ENCODE assay signal across 8 cellular contexts in genomic region chr12:113196996-113197395, GRCh38. TPM values are rescaled to one million over a fixed set of nuclear protein-coding genes. Genes with fewer than 3 reads are reported as not detected.
DNase-seq lines count a peak whose midpoint lies in the region; ATAC-seq and TF ChIP-seq lines count a peak whose summit lies in the region.

No MANE protein-coding gene starts in this region.

- H4K5ac ChIP-seq in IMR-90 (ENCODE audit: low read depth, low read length) = no peak overlapping the region

- H3K4me1 ChIP-seq in IMR-90 (ENCODE audit: control insufficient read depth, insufficient read depth, low read length) = peaks cover 9% of the 10 kb centered on the region
- H3K4me1 ChIP-seq in PC-9 (replicated peaks; ENCODE audit: insufficient read depth) = peaks cover 32% of the 10 kb centered on the region

- BruUV-seq in IMR-90 (replicated peaks; lab: Mats Ljungman, UMichigan) (no TSS peak), PC-9 (replicated peaks; lab: Mats Ljungman, UMichigan) (no TSS peak)

- no peaks in the 10 kb centered on the region for H4K20me1 ChIP-seq in IMR-90 (ENCODE audit: insufficient read depth, low read length)
- H4K20me1 ChIP-seq in PC-9 (ENCODE audit: insufficient read depth) = no peaks in the 10 kb centered on the region

- H3K4me2 ChIP-seq in IMR-90 (ENCODE audit: low read depth, low read length) (no peak overlapping the region), PC-9 (no peak overlapping the region)

- no peak overlapping the region for H4K91ac ChIP-seq in IMR-90 (ENCODE audit: insufficient read depth, low read depth, low read length)

- H3K79me1 ChIP-seq in IMR-90 (ENCODE audit: low read depth in 1 of 2, low read length in 2 of 2) = peaks cover 2 to 9% of the 10 kb centered on the region in 2 experiments; a peak in 1 of 4 replicates

- no peak overlapping the region for H3K18ac ChIP-seq in IMR-90 (ENCODE audit: low read depth, low read length)

- DNase-seq in Caki2 (ENCODE audit: low read depth) (peak; percentile 64), GM20000 (ENCODE audit: low spot score) (peak; percentile 89), IMR-90 (peak; percentile 78), PC-9 (peak; percentile 66 to 69), activated T-helper 1 cell treated with Interleukin-2 at 50 U/mL for 16 hours (ENCODE audit: low read depth) (peak; percentile 16), fibroblast of the aortic adventitia (ENCODE audit: low read depth) (peak; percentile 88), nucleus accumbens (lab: John Stamatoyannopoulos, UW) (peak in 47 of 56 donors; percentile 7 to 69 (median 32))

- TF ChIP-seq CTCF in GM20000 (IDR thresholded peaks at IDR 0.05; ENCODE audit: extremely low read depth, missing control alignments) = peak; percentile 38
- peak; percentile 77 for TF ChIP-seq CTCF in IMR-90 (conservative IDR thresholded peaks at IDR 0.05; ENCODE audit: low read depth, low read length)
- TF ChIP-seq CTCF in PC-9 (conservative IDR thresholded peaks at IDR 0.05) = peak; percentile 75
- peak; percentile 85 for TF ChIP-seq CTCF in fibroblast of the aortic adventitia (IDR thresholded peaks at IDR 0.05; ENCODE audit: insufficient read depth, low read length)

- peak overlapping the region in 1 of 2 experiments; percentile 69; a peak in 1 of 4 replicates for H4K8ac ChIP-seq in IMR-90 (ENCODE audit: low read depth in 2 of 2, low read length in 2 of 2)

- no CpG with 5 or more reads among the region's 4 CpGs for WGBS in IMR-90 (ENCODE audit: extremely low coverage in 2 of 2, insufficient read length in 1 of 2), 2 experiments

- peaks cover 5% of the 10 kb centered on the region; the same call in 1 of the 2 replicates for H3K9me1 ChIP-seq in IMR-90 (ENCODE audit: insufficient read depth, low read length)

- H3K27me3 ChIP-seq in IMR-90 (ENCODE audit: control insufficient read depth, insufficient read depth, low read length) = no peaks in the 10 kb centered on the region
- H3K27me3 ChIP-seq in PC-9 (ENCODE audit: insufficient read depth, low read depth) = no peaks in the 10 kb centered on the region

- peak overlapping the region; percentile 80 for H2AK9ac ChIP-seq in IMR-90 (replicated peaks; ENCODE audit: low read depth, low read length, poor library complexity)

- intact Hi-C loops in IMR-90 (cut with micrococcal nuclease) (loop anchor here (1.0 to 10.0 kb wide), 6 partner anchors 18 to 715 kb away; partner anchors contain the start of gene PLBD2), PC-9 (cut with micrococcal nuclease; ENCODE audit: unreplicated experiment) (loop anchor here (1.0 to 5.0 kb wide), 5 partner anchors 45 to 715 kb away; partner anchors contain the start of gene SDSL)

- H3K4ac ChIP-seq in IMR-90 (ENCODE audit: low read depth, low read length) = peak overlapping the region; percentile 55

- H3K14ac ChIP-seq in IMR-90 (replicated peaks; ENCODE audit: low read depth, low read length) = no peak overlapping the region

- H3K23ac ChIP-seq in IMR-90 (ENCODE audit: low read depth, low read length) = no peak overlapping the region

- no peaks in the 10 kb centered on the region for H3K9me2 ChIP-seq in PC-9 (ENCODE audit: insufficient read depth)

- peaks cover 39% of the 10 kb centered on the region for H3F3A ChIP-seq in PC-9 (ENCODE audit: insufficient read depth, low read depth)

- no peak overlapping the region for H3K27ac ChIP-seq in IMR-90 (ENCODE audit: insufficient read depth, low read length)
- no peak overlapping the region for H3K27ac ChIP-seq in PC-9

- POLR2A ChIA-PET in IMR-90 (lab: Charles Lee; ENCODE audit: unreplicated experiment) (no interaction called here), PC-9 (lab: Charles Lee; ENCODE audit: unreplicated experiment) (no interaction called here)

- peak overlapping the region; percentile 58; the same call in 1 of the 2 replicates for H2BK120ac ChIP-seq in IMR-90 (ENCODE audit: low read depth, low read length)

- no peaks in the 10 kb centered on the region for H3K9me3 ChIP-seq in IMR-90 (ENCODE audit: control insufficient read depth, insufficient read depth, low read length)
- H3K9me3 ChIP-seq in PC-9 (ENCODE audit: insufficient read depth, low read depth) = no peaks in the 10 kb centered on the region

- H2AFZ ChIP-seq in IMR-90 (replicated peaks; ENCODE audit: low read length, poor library complexity) (peak overlapping the region; percentile 59), PC-9 (no peak overlapping the region)

- H3K36me3 ChIP-seq in IMR-90 (ENCODE audit: control insufficient read depth, insufficient read depth, low read length) = peaks cover 1% of the 10 kb centered on the region
- peaks cover 3% of the 10 kb centered on the region; the same call in 1 of the 2 replicates for H3K36me3 ChIP-seq in PC-9 (ENCODE audit: low read depth)

- H2BK20ac ChIP-seq in IMR-90 (ENCODE audit: low read depth, low read length) = 0 out of 2 replicates have a peak overlapping the region, but pooled peaks have one; percentile 47

- in situ Hi-C loops in Caki2 (cut with HindIII; ENCODE audit: low pct_unique_long_range_greater_than_20kb, low sequenced_read_pairs) (no loop called here), IMR-90 (cut with MboI; ENCODE audit: low sequenced_read_pairs) (loop anchor here (5.0 to 25.0 kb wide), 2 partner anchors 230 to 1215 kb away; partner anchors contain the start of gene TBX5)

- CTCF ChIA-PET in IMR-90 (lab: Yijun Ruan, JAX) (interaction anchor here (0.6 to 0.7 kb wide), 8 partner anchors 23 to 1602 kb away, joined by 3 to 4 read pairs (median 3); no protein-coding TSS in a partner anchor), PC-9 (lab: Charles Lee) (interaction anchor here (0.6 to 0.7 kb wide), 12 partner anchors 9 to 225 kb away, joined by 3 to 8 read pairs (median 5); partner anchors contain the start of genes SDSL and SLC8B1)

- H3K79me2 ChIP-seq in PC-9 (ENCODE audit: low read depth) = no peaks in the 10 kb centered on the region

- dilution Hi-C loops in IMR-90 (cut with HindIII; ENCODE audit: low sequenced_read_pairs, unreplicated experiment) = no loop called here

- TF ChIP-seq RAD21 in IMR-90 (IDR thresholded peaks at IDR 0.05; ENCODE audit: low read length) = peak; percentile 87

- peak overlapping the region; percentile 74; the same call in 1 of the 2 replicates for H2AK5ac ChIP-seq in IMR-90 (ENCODE audit: low read depth, low read length)

- no peak; the same call in 1 of the 2 replicates for TF ChIP-seq POLR2A in IMR-90 (IDR thresholded peaks at IDR 0.05; ENCODE audit: low read depth, low read length)

- ATAC-seq in IMR-90 (ENCODE audit: low read depth) (peak; percentile 60), GM18870 (IDR thresholded peaks at IDR 0.05; ENCODE audit: unreplicated experiment) (no peak)

- H2BK5ac ChIP-seq in IMR-90 (ENCODE audit: low read depth, low read length, poor library complexity, severe bottlenecking) = no peak overlapping the region

- no peak overlapping the region for H3K9ac ChIP-seq in IMR-90 (ENCODE audit: low read depth, low read length)

- peak overlapping the region; percentile 62; the same call in 1 of the 3 replicates for H2BK15ac ChIP-seq in IMR-90 (ENCODE audit: low read depth, low read length)

- H3K4me3 ChIP-seq in IMR-90 (ENCODE audit: insufficient read depth, low read depth, low read length) (no peak overlapping the region), PC-9 (no peak overlapping the region), fibroblast of the aortic adventitia (ENCODE audit: low read depth, low read length) (no peak overlapping the region)

- no peak overlapping the region for H3K56ac ChIP-seq in IMR-90 (ENCODE audit: extremely low read depth, insufficient read depth, low read length)

TF ChIP-seq in IMR-90, 13 proteins besides CTCF, POLR2A, EP300 and RAD21:
- TF ChIP-seq RFX5 (IDR thresholded peaks at IDR 0.05; ENCODE audit: low read depth, low read length) (no peak), BHLHE40 (IDR thresholded peaks at IDR 0.05; ENCODE audit: low read depth, low read length) (no peak), MAZ (IDR thresholded peaks at IDR 0.05; ENCODE audit: borderline replicate concordance, low read depth, low read length) (no peak), NFE2L2 (IDR thresholded peaks at IDR 0.05; ENCODE audit: low read depth, low read length) (no peak), MXI1 (IDR thresholded peaks at IDR 0.05; ENCODE audit: borderline replicate concordance, low read depth, low read length) (no peak), SMC3 (IDR thresholded peaks at IDR 0.05; ENCODE audit: low read depth, low read length) (peak; percentile 71), RCOR1 (IDR thresholded peaks at IDR 0.05; ENCODE audit: insufficient replicate concordance, low read length) (no peak)
TF ChIP-seq in IMR-90: peak in this region for 1.

RNA-seq across cellular contexts. Expression of gene RITA1, which starts 11.5 kb away (rescaled TPM):
- 37.1 and 53.0 TPM in 2 replicates for total RNA-seq in Caki2 (2014; rRNA removed; shearing (Covaris generic); ENCODE audit: low replicate concordance)
- total RNA-seq in IMR-90 (2012; rRNA removed) = 14.7 and 15.0 TPM in 2 replicates
- 14.2 and 15.2 TPM in 2 replicates for polyA plus RNA-seq in IMR-90 (2012; rRNA removed)
- polyA plus RNA-seq in IMR-90 (2012; cell fraction: cytosol; rRNA removed) = 9.9 and 17.3 TPM in 2 replicates
- polyA plus RNA-seq in IMR-90 (2012; cell fraction: nucleus; rRNA removed; ENCODE audit: low replicate concordance) = 7.1 and 9.4 TPM in 2 replicates
- total RNA-seq in PC-9 (2021) = 15.8 and 16.1 TPM in 2 replicates
- total RNA-seq in fibroblast of the aortic adventitia (ENCODE audit: low replicate concordance) = 13.5 and 16.3 TPM in 2 replicates

RNA-seq across cellular contexts. Expression of gene DDX54, which starts 11.7 kb away (rescaled TPM):
- 48.3 and 57.9 TPM in 2 replicates for total RNA-seq in Caki2 (2014; rRNA removed; shearing (Covaris generic); ENCODE audit: low replicate concordance)
- 23.8 and 24.4 TPM in 2 replicates for total RNA-seq in IMR-90 (2012; rRNA removed)
- 47.5 and 55.1 TPM in 2 replicates for polyA plus RNA-seq in IMR-90 (2012; rRNA removed)
- polyA plus RNA-seq in IMR-90 (2012; cell fraction: cytosol; rRNA removed) = 33.5 and 54.5 TPM in 2 replicates
- polyA plus RNA-seq in IMR-90 (2012; cell fraction: nucleus; rRNA removed; ENCODE audit: low replicate concordance) = 74.8 and 97.8 TPM in 2 replicates
- 80.1 and 81.3 TPM in 2 replicates for total RNA-seq in PC-9 (2021)
- total RNA-seq in fibroblast of the aortic adventitia (ENCODE audit: low replicate concordance) = 31.2 and 107 TPM in 2 replicates

RNA-seq across cellular contexts. Expression of gene TPCN1, which starts 24.3 kb away (rescaled TPM):
- total RNA-seq in Caki2 (2014; rRNA removed; shearing (Covaris generic); ENCODE audit: low replicate concordance) = 16.4 and 18.9 TPM in 2 replicates
- total RNA-seq in IMR-90 (2012; rRNA removed) = 2.0 and 2.5 TPM in 2 replicates
- 10.4 and 13.2 TPM in 2 replicates for polyA plus RNA-seq in IMR-90 (2012; rRNA removed)
- 7.7 and 13.8 TPM in 2 replicates for polyA plus RNA-seq in IMR-90 (2012; cell fraction: cytosol; rRNA removed)
- 58.1 and 63.1 TPM in 2 replicates for polyA plus RNA-seq in IMR-90 (2012; cell fraction: nucleus; rRNA removed; ENCODE audit: low replicate concordance)
- total RNA-seq in PC-9 (2021) = 34.1 and 42.7 TPM in 2 replicates
- total RNA-seq in fibroblast of the aortic adventitia (ENCODE audit: low replicate concordance) = 11.4 and 20.4 TPM in 2 replicates

RNA-seq across cellular contexts. Expression of gene CFAP73, which starts 47.5 kb away (rescaled TPM):
- 5.4 and 6.2 TPM in 2 replicates for total RNA-seq in Caki2 (2014; rRNA removed; shearing (Covaris generic); ENCODE audit: low replicate concordance)
- total RNA-seq in IMR-90 (2012; rRNA removed) (not detected in 2 replicates), PC-9 (2021) (1.3 and 1.9 TPM in 2 replicates), fibroblast of the aortic adventitia (ENCODE audit: low replicate concordance) (not detected in 2 replicates)
- not detected in 2 replicates for polyA plus RNA-seq in IMR-90 (2012; rRNA removed)
- not detected in 2 replicates for polyA plus RNA-seq in IMR-90 (2012; cell fraction: cytosol; rRNA removed)
- polyA plus RNA-seq in IMR-90 (2012; cell fraction: nucleus; rRNA removed; ENCODE audit: low replicate concordance) = not detected in 2 replicates

Comparison
In these comparisons a context has a peak if more than half of its experiments do, and no peak if none do; other contexts are left out.
1. DNase-seq: peak in every context shown above with its lines; median percentile 89 in GM20000; 88 in fibroblast of the aortic adventitia; 78 in IMR-90; 68 in PC-9; 64 in Caki2; 32 in nucleus accumbens; 16 in activated T-helper 1 cell treated with Interleukin-2 at 50 U/mL for 16 hours.